ENCODE assay signal across 21 cellular contexts in genomic region chr7:85286449-85286848, GRCh38.
A peak's percentile ranks its signal among the peaks of the same experiment; 100 is the strongest.
DNase-seq lines count a peak whose midpoint lies in the region; FAIRE-seq and TF ChIP-seq lines count a peak whose summit lies in the region.
"Had no signal": no experiment of that assay in that cellular context is flagged by ENCODE, and none has a peak within 500 bp of the region (broad histone marks: within the 10 kb centered on the region; RNA-seq: fewer than 3 reads in every experiment).

No MANE protein-coding gene starts in this region.

- H3K27me3 ChIP-seq in GM23248 (replicated peaks; ENCODE audit: insufficient read depth), result no peaks in the 10 kb centered on the region
- no peaks in the 10 kb centered on the region for H3K27me3 ChIP-seq in adipocyte (replicated peaks; ENCODE audit: control insufficient read depth, insufficient read depth, low read length)
- no peaks in the 10 kb centered on the region for H3K27me3 ChIP-seq in thyroid gland
- H3K27me3 ChIP-seq in tibial nerve, result no peaks in the 10 kb centered on the region
- H3K27me3 ChIP-seq: Peyer's patch had no signal

- no peaks in the 10 kb centered on the region for H4K20me1 ChIP-seq in GM23248 (ENCODE audit: insufficient read depth)

- H3K9me3 ChIP-seq in GM23248 (ENCODE audit: low read depth) (no peaks in the 10 kb centered on the region), adipocyte (ENCODE audit: control insufficient read depth, low read length) (no peaks in the 10 kb centered on the region), thyroid gland (no peaks in the 10 kb centered on the region), tibial nerve (no peaks in the 10 kb centered on the region)
- H3K9me3 ChIP-seq: Peyer's patch, SJSA1 had no signal

- intact Hi-C loops in thyroid gland (cut with DNase I), result no loop called here

- no peaks in the 10 kb centered on the region for H3K9me2 ChIP-seq in GM23248 (ENCODE audit: insufficient read depth)

- peak; percentile 24 for DNase-seq in GM23248
- DNase-seq in adipocyte (ENCODE audit: low read depth), result peak; percentile 33
- DNase-seq in fibroblast of villous mesenchyme (ENCODE audit: low read depth), result peak; percentile 2
- no peak for DNase-seq in thyroid gland
- DNase-seq in D341Med (ENCODE audit: low spot score), result no peak
- DNase-seq in GM12891 (ENCODE audit: insufficient read length, low spot score), result no peak
- DNase-seq in tibial nerve (ENCODE audit: low spot score in 2 of 2), result no peak
- DNase-seq: ACHN; C1 segment of cervical spinal cord; CD8-positive, alpha-beta T cell; DMS153; GF-D8; H7; Kasumi-1; MM.1S; NCI-H1048; NCI-H2107; NCI-H446 treated with DMSO at 0.1 percent for 48 hours; NCI-H526 treated with DMSO at 0.1 percent for 48 hours; Peyer's patch had no signal

- H3K79me2 ChIP-seq in GM23248 (ENCODE audit: insufficient read depth), result no peaks in the 10 kb centered on the region

- FAIRE-seq in GM12891 (lab: Jason Lieb, UNC), result no peak

- H3K9ac ChIP-seq in GM23248 (no peak overlapping the region), adipocyte (ENCODE audit: low read length) (no peak overlapping the region)

- H3K36me3 ChIP-seq in GM23248 (ENCODE audit: low read depth) (no peaks in the 10 kb centered on the region), adipocyte (ENCODE audit: control insufficient read depth, insufficient read depth, low read length, severe bottlenecking) (no peaks in the 10 kb centered on the region), thyroid gland (no peaks in the 10 kb centered on the region), tibial nerve (no peaks in the 10 kb centered on the region)
- H3K36me3 ChIP-seq: Peyer's patch, SJSA1 had no signal

- H2AFZ ChIP-seq in GM23248, result no peak overlapping the region

- WGBS in GM23248 (ENCODE audit: low coverage in 1 of 2, low lambda C conversion rate in 2 of 2, missing lambda C conversion rate in 2 of 2), 2 experiments, result 3 to 11% methylated on average over 3 of the region's 3 CpGs
- WGBS in thyroid gland, 2 donors, result 13 to 20% methylated on average over 3 of the region's 3 CpGs
- 34 to 43% methylated on average over 3 of the region's 3 CpGs for WGBS in tibial nerve, 2 donors

- no peak for TF ChIP-seq EP300 in tibial nerve (IDR thresholded peaks at IDR 0.05)

- in situ Hi-C loops in GM23248 (cut with MboI), result no loop called here

- H3K4me3 ChIP-seq in GM23248, result no peak overlapping the region
- H3K4me3 ChIP-seq in adipocyte (ENCODE audit: low read length), result no peak overlapping the region
- H3K4me3 ChIP-seq in fibroblast of villous mesenchyme (ENCODE audit: low read depth, low read length), result no peak overlapping the region
- H3K4me3 ChIP-seq in thyroid gland (replicated peaks in 1 of 3), result no peak overlapping the region
- no peak overlapping the region for H3K4me3 ChIP-seq in tibial nerve
- H3K4me3 ChIP-seq: Peyer's patch, SJSA1 had no signal

- peaks cover 16% of the 10 kb centered on the region for H3K4me1 ChIP-seq in GM23248 (ENCODE audit: insufficient read depth)
- H3K4me1 ChIP-seq in adipocyte (ENCODE audit: control insufficient read depth, insufficient read depth, low read length), result peaks cover 12% of the 10 kb centered on the region
- peaks cover 6 to 10% of the 10 kb centered on the region in 2 donors for H3K4me1 ChIP-seq in thyroid gland
- H3K4me1 ChIP-seq in tibial nerve, result peaks cover 0 to 3% (median 0%) of the 10 kb centered on the region in 4 donors
- H3K4me1 ChIP-seq: Peyer's patch, SJSA1 had no signal

- peaks cover 10% of the 10 kb centered on the region; the same call in 1 of the 2 replicates for H3F3A ChIP-seq in GM23248 (ENCODE audit: insufficient read depth)

- H3K27ac ChIP-seq in GM23248, result no peak overlapping the region
- peak overlapping the region in 2 of 3 donors; percentile 33 to 50 for H3K27ac ChIP-seq in thyroid gland
- H3K27ac ChIP-seq in tibial nerve, result no peak overlapping the region
- H3K27ac ChIP-seq: Peyer's patch, SJSA1 had no signal

- peak overlapping the region; percentile 19 for H3K4me2 ChIP-seq in GM23248 (ENCODE audit: unreplicated experiment)

- TF ChIP-seq CTCF in fibroblast of villous mesenchyme (IDR thresholded peaks at IDR 0.05; ENCODE audit: insufficient read depth, low read depth, low read length) (no peak), thyroid gland (IDR thresholded peaks at IDR 0.05) (no peak), tibial nerve (IDR thresholded peaks at IDR 0.05) (no peak)

- TF ChIP-seq POLR2A in thyroid gland (IDR thresholded peaks at IDR 0.05) (no peak), GM12891 (IDR thresholded peaks at IDR 0.05; ENCODE audit: low read depth, low read length) (no peak), tibial nerve (IDR thresholded peaks at IDR 0.05) (no peak)

TF ChIP-seq in GM12891, 5 proteins besides CTCF, POLR2A, EP300 and RAD21:
- no peak for TF ChIP-seq POLR2AphosphoS5 (IDR thresholded peaks at IDR 0.05; ENCODE audit: low read depth, low read length)
- no peak for TF ChIP-seq TAF1 (IDR thresholded peaks at IDR 0.05; ENCODE audit: low read depth, low read length)
- no peak for TF ChIP-seq POU2F2 (IDR thresholded peaks at IDR 0.05; ENCODE audit: low read depth, low read length)
- no peak for TF ChIP-seq SPI1 (IDR thresholded peaks at IDR 0.05; ENCODE audit: low read depth, low read length)
- TF ChIP-seq PAX5 (IDR thresholded peaks at IDR 0.05; ENCODE audit: insufficient read depth, low read length, severe bottlenecking), result no peak

Comparison
In these comparisons a context has a peak if more than half of its experiments do, and no peak if none do; other contexts are left out.
1. DNase-seq: peak in GM23248 (single experiment), adipocyte (single experiment) and fibroblast of villous mesenchyme (single experiment); none in thyroid gland (0 of 2), D341Med (single experiment), GM12891 (single experiment) and tibial nerve (0 of 2).
2. H3K27ac ChIP-seq: peak in thyroid gland (2 of 3); none in GM23248 (single experiment) and tibial nerve (0 of 4).